31 cellular contexts compared by ENCODE assay signal in the genomic region with DNA sequence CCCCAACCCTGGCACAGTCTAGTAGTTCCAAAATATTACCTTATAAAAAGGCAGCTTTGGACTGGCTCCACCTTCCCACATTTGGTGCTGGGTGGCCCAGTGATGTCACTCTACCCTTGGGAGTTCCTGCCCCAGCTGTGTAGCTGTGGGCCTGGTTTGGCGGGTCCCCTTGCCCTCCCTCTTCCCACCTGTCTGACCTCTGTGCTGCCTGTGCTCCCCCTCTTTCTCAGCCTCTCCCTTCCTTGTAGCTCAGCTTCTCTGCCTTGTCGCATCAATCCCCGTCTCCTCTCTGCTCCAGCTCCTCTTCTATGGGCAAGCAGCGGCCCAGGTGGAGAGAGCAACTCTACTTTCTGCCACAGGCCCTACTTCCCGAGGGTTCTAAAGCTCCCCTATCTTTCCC. TPM values are rescaled to one million over a fixed set of nuclear protein-coding genes. Genes with fewer than 3 reads are reported as not detected.
DNase-seq lines count a peak whose midpoint lies in the region; ATAC-seq and TF ChIP-seq lines count a peak whose summit lies in the region.
"Had no signal": no experiment of that assay in that cellular context is flagged by ENCODE, and none has a peak within 500 bp of the region (broad histone marks: within the 10 kb centered on the region; RNA-seq: fewer than 3 reads in every experiment).

No MANE protein-coding gene starts in this region.

- ATAC-seq in heart right ventricle, result no peak
- ATAC-seq in left ventricle myocardium superior, result no peak
- no peak for ATAC-seq in GM21717 (IDR thresholded peaks at IDR 0.05; ENCODE audit: unreplicated experiment)
- ATAC-seq: gastroesophageal sphincter; HCT116; naive thymus-derived CD8-positive, alpha-beta T cell; stimulated activated naive B cell treated with anti-CD40 and anti-IgM and Interleukin-4, amounts not matched to agents 10 μg/mL and 1 μg/mL and 100 μg/mL, for 72 hours had no signal

- H3K36me3 ChIP-seq in heart right ventricle (no peaks in the 10 kb centered on the region), vagina (no peaks in the 10 kb centered on the region)
- H3K36me3 ChIP-seq: gastroesophageal sphincter had no signal

- H3K27me3 Mint-ChIP-seq in neural crest cell (ENCODE audit: low read depth), result no peaks in the 10 kb centered on the region
- H3K27me3 Mint-ChIP-seq: activated naive CD4-positive, alpha-beta T cell treated with anti-CD3 and anti-CD28 coated beads, Interleukin-2, amount 50 U/mL, for 24 hours had no signal

- H3K27ac Mint-ChIP-seq in neural crest cell (ENCODE audit: unreplicated experiment), result peak overlapping the region; percentile 57
- H3K27ac Mint-ChIP-seq: activated naive CD4-positive, alpha-beta T cell treated with anti-CD3 and anti-CD28 coated beads, Interleukin-2, amount 50 U/mL, for 24 hours; CD4-positive, alpha-beta T cell; stimulated activated naive B cell treated with anti-CD40 and anti-IgM and Interleukin-4, amounts not matched to agents 10 μg/mL and 1 μg/mL and 100 μg/mL, for 72 hours had no signal

- peaks cover 4 to 33% (median 20%) of the 10 kb centered on the region in 9 donors for H3K4me1 ChIP-seq in heart right ventricle
- peaks cover 30% of the 10 kb centered on the region for H3K4me1 ChIP-seq in vagina

- H3K36me3 Mint-ChIP-seq in neural crest cell (ENCODE audit: low read depth), result peaks cover 4% of the 10 kb centered on the region
- H3K36me3 Mint-ChIP-seq: naive thymus-derived CD8-positive, alpha-beta T cell had no signal

- H3K4me1 Mint-ChIP-seq in neural crest cell, result no peaks in the 10 kb centered on the region
- H3K4me1 Mint-ChIP-seq: activated naive CD4-positive, alpha-beta T cell treated with anti-CD3 and anti-CD28 coated beads, Interleukin-2, amount 50 U/mL, for 24 hours; naive thymus-derived CD8-positive, alpha-beta T cell had no signal

- TF ChIP-seq CTCF in heart right ventricle (IDR thresholded peaks at IDR 0.05), result no peak
- TF ChIP-seq CTCF in coronary artery (IDR thresholded peaks at IDR 0.05), result no peak
- TF ChIP-seq CTCF in neural crest cell (conservative IDR thresholded peaks at IDR 0.05), result no peak
- no peak for TF ChIP-seq CTCF in vagina (IDR thresholded peaks at IDR 0.05)

- no peaks in the 10 kb centered on the region for H3K27me3 ChIP-seq in heart right ventricle
- H3K27me3 ChIP-seq in vagina, result no peaks in the 10 kb centered on the region
- H3K27me3 ChIP-seq: gastroesophageal sphincter had no signal

- H3K27ac ChIP-seq in heart right ventricle, result peak overlapping the region in 6 of 10 donors; percentile 25 to 76 (median 46)
- H3K27ac ChIP-seq in coronary artery, result no peak overlapping the region
- peak overlapping the region; percentile 28 for H3K27ac ChIP-seq in vagina
- H3K27ac ChIP-seq: gastroesophageal sphincter, KMS-11 had no signal

- DNase-seq in heart right ventricle, result no peak
- no peak for DNase-seq in left ventricle myocardium superior
- peak; percentile 59 for DNase-seq in coronary artery (ENCODE audit: low spot score)
- DNase-seq in neural crest cell (ENCODE audit: low read depth, low spot score), result no peak
- no peak for DNase-seq in vagina (ENCODE audit: extremely low spot score in 2 of 2)
- no peak for DNase-seq in NAMALWA (ENCODE audit: low spot score)
- no peak for DNase-seq in effector CD4-positive, alpha-beta T cell
- DNase-seq: activated CD4-positive, alpha-beta T cell treated with anti-CD3 and anti-CD28 coated beads, Interleukin-2, amount 50 U/mL, for 48 hours; activated CD4-positive, CD25-positive, alpha-beta regulatory T cell; activated T-cell treated with anti-CD3 and anti-CD28 coated beads for 4 hours; AML-193; amniotic stem cell; CD4-positive, alpha-beta T cell; hypothalamus; MM.1S; NCI-H2029; NCI-H524 treated with DMSO at 0.1 percent for 48 hours; NK-92 treated with Interleukin-12 subunit alpha and Interleukin-12 subunit beta, amount 100 ng/mL, for 24 hours; occipital lobe; SK-N-SH; stimulated activated naive B cell treated with anti-CD40 and anti-IgM and Interleukin-4, amounts not matched to agents 10 μg/mL and 1 μg/mL and 100 μg/mL, for 72 hours had no signal

- H3K4me3 ChIP-seq in heart right ventricle, result no peak overlapping the region
- H3K4me3 ChIP-seq in coronary artery, result no peak overlapping the region
- H3K4me3 ChIP-seq in vagina, result no peak overlapping the region
- H3K4me3 ChIP-seq: gastroesophageal sphincter had no signal

- H3K9me3 ChIP-seq in heart right ventricle, result peaks cover 0 to 4% (median 0%) of the 10 kb centered on the region in 11 donors
- H3K9me3 ChIP-seq in vagina, result no peaks in the 10 kb centered on the region
- H3K9me3 ChIP-seq: gastroesophageal sphincter, SK-N-SH had no signal

- TF ChIP-seq POLR2A in vagina (IDR thresholded peaks at IDR 0.05), result no peak

- H3K4me3 Mint-ChIP-seq in neural crest cell, result no peak overlapping the region
- H3K4me3 Mint-ChIP-seq: activated naive CD4-positive, alpha-beta T cell treated with anti-CD3 and anti-CD28 coated beads, Interleukin-2, amount 50 U/mL, for 24 hours; CD4-positive, alpha-beta T cell; naive thymus-derived CD8-positive, alpha-beta T cell; stimulated activated naive B cell treated with anti-CD40 and anti-IgM and Interleukin-4, amounts not matched to agents 10 μg/mL and 1 μg/mL and 100 μg/mL, for 72 hours had no signal

- no peaks in the 10 kb centered on the region for H3K9me3 Mint-ChIP-seq in neural crest cell
- H3K9me3 Mint-ChIP-seq: activated naive CD4-positive, alpha-beta T cell treated with anti-CD3 and anti-CD28 coated beads, Interleukin-2, amount 50 U/mL, for 24 hours; CD4-positive, alpha-beta T cell had no signal

- intact Hi-C loops in heart right ventricle (cut with DNase I) (no loop called here), left ventricle myocardium superior (cut with micrococcal nuclease) (no loop called here), vagina (cut with DNase I) (no loop called here)

- WGBS in heart right ventricle, 2 donors, result 75 to 87% methylated on average over 5 of the region's 5 CpGs

RNA-seq across cellular contexts. Expression of a gene that starts 54.6 kb away (rescaled TPM):
- total RNA-seq in heart right ventricle (10 to 100 TPM in 3 of 10 donors, 1 to 10 TPM in 6, under 1 TPM in 1; 1.00 to 19.7 (median 6.7) TPM), left ventricle myocardium superior (3.9 TPM), neural crest cell (0.35 and 0.55 TPM in 2 replicates), vagina (3.7 TPM)
- polyA plus RNA-seq in heart right ventricle, result 1 to 10 TPM; 4.0 to 8.4 TPM
- total RNA-seq: CD4-positive, alpha-beta T cell; cerebellum; Daoy; lower leg skin; naive thymus-derived CD8-positive, alpha-beta T cell; occipital lobe; T-helper 1 cell treated with Interleukin-12 subunit alpha and Interleukin-12 subunit beta and Interleukin-4 antibody, amounts not matched to agents 30 ng/mL and 1 ng/mL, for 36 hours had no signal
- polyA plus RNA-seq: naive thymus-derived CD8-positive, alpha-beta T cell; SK-N-SH had no signal

Comparison
In these comparisons a context has a peak if more than half of its experiments do, and no peak if none do; other contexts are left out.
1. H3K27ac ChIP-seq: peak in heart right ventricle (6 of 10) and vagina (single experiment); none in coronary artery (0 of 2).